In the genomic region with DNA sequence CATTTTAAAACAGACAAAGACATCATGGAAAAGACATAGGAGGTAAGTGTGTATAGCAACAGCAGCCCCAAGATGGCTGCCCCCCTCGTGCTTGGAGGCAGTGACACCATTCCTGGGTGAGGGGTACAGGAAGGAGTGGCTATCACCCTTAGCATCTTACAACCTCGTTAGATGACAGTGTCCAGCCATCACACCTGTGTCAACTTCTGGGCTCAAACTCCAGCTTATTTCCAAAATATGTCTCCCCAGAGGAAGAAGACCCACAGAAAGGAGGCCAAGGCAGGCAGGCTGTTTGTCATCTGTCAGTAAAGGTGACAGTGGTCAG, we compare ENCODE assay signal across 15 cellular contexts. TPM values are rescaled to one million over a fixed set of nuclear protein-coding genes. Genes with fewer than 3 reads are reported as not detected.
DNase-seq lines count a peak whose midpoint lies in the region; ATAC-seq and TF ChIP-seq lines count a peak whose summit lies in the region.
"Had no signal": no experiment of that assay in that cellular context is flagged by ENCODE, and none has a peak within 500 bp of the region (broad histone marks: within the 10 kb centered on the region; RNA-seq: fewer than 3 reads in every experiment).

No MANE protein-coding gene starts in this region.

- DNase-seq in cardiac muscle cell (ENCODE audit: low read depth in 1 of 2, low spot score in 1 of 2) (no peak), left ventricle myocardium superior (no peak), SK-N-MC (ENCODE audit: low read depth, low spot score) (no peak), endodermal cell (no peak), NCI-H526 treated with DMSO at 0.1 percent for 48 hours (lab: John Stamatoyannopoulos, UW) (no peak), NCI-H2107 treated with DMSO at 0.1 percent for 48 hours (lab: John Stamatoyannopoulos, UW; ENCODE audit: unreplicated experiment) (no peak)
- DNase-seq: activated CD8-positive, alpha-beta memory T cell treated with anti-CD3 and anti-CD28 coated beads, Interleukin-2, amount 50 U/mL, for 4 hours; NCI-H2081; stimulated activated CD4-positive, alpha-beta T cell treated with anti-CD3 and anti-CD28 coated beads, Interleukin-2, amount 100 ng/mL, for 48 hours had no signal

- H3K36me3 Mint-ChIP-seq in endodermal cell (ENCODE audit: low read depth) = peaks cover 11% of the 10 kb centered on the region
- H3K36me3 Mint-ChIP-seq in stimulated activated memory B cell treated with anti-CD40 and anti-IgM and Interleukin-4, amounts not matched to agents 10 μg/mL and 1 μg/mL and 100 μg/mL, for 72 hours = peaks cover 56% of the 10 kb centered on the region

- peak overlapping the region; percentile 58 for H3K27ac ChIP-seq in cardiac muscle cell
- H3K27ac ChIP-seq in SK-N-MC = peak overlapping the region; percentile 46; the same call in 1 of the 2 replicates
- H3K27ac ChIP-seq in endodermal cell (ENCODE audit: low read depth, low read length) = no peak overlapping the region
- H3K27ac ChIP-seq: SJSA1 had no signal

- H3K4me1 ChIP-seq in cardiac muscle cell (ENCODE audit: low read depth) (peaks cover 46% of the 10 kb centered on the region), endodermal cell (ENCODE audit: control insufficient read depth, insufficient read depth, low read length) (peaks cover 11% of the 10 kb centered on the region)

- TF ChIP-seq CTCF in cardiac muscle cell (IDR thresholded peaks at IDR 0.05; ENCODE audit: low read depth, low read length) (no peak), endodermal cell (conservative IDR thresholded peaks at IDR 0.05) (no peak)

- peaks cover 40% of the 10 kb centered on the region for H3K4me1 Mint-ChIP-seq in endodermal cell
- peaks cover 91% of the 10 kb centered on the region for H3K4me1 Mint-ChIP-seq in stimulated activated memory B cell treated with anti-CD40 and anti-IgM and Interleukin-4, amounts not matched to agents 10 μg/mL and 1 μg/mL and 100 μg/mL, for 72 hours

- H3K4me3 Mint-ChIP-seq in endodermal cell = no peak overlapping the region
- H3K4me3 Mint-ChIP-seq in stimulated activated memory B cell treated with anti-CD40 and anti-IgM and Interleukin-4, amounts not matched to agents 10 μg/mL and 1 μg/mL and 100 μg/mL, for 72 hours = peak overlapping the region; percentile 45

- H3K36me3 ChIP-seq in cardiac muscle cell (no peaks in the 10 kb centered on the region), SK-N-MC (ENCODE audit: insufficient read depth, low read length) (peaks cover 18% of the 10 kb centered on the region), endodermal cell (ENCODE audit: control insufficient read depth, insufficient read depth, low read length) (peaks cover 4% of the 10 kb centered on the region)

- H3K9ac ChIP-seq in SK-N-MC (ENCODE audit: insufficient read length) (no peak overlapping the region), endodermal cell (ENCODE audit: extremely low read depth, low read length, poor library complexity, severe bottlenecking) (no peak overlapping the region)

- ATAC-seq in left ventricle myocardium superior = no peak
- ATAC-seq in stimulated activated memory B cell treated with anti-CD40 and anti-IgM and Interleukin-4, amounts not matched to agents 10 μg/mL and 1 μg/mL and 100 μg/mL, for 72 hours = no peak
- no peak for ATAC-seq in GM19035 (IDR thresholded peaks at IDR 0.05; ENCODE audit: unreplicated experiment)

- intact Hi-C loops in left ventricle myocardium superior (cut with micrococcal nuclease) = no loop called here

- peak overlapping the region; percentile 27 for H3K27ac Mint-ChIP-seq in endodermal cell
- H3K27ac Mint-ChIP-seq in stimulated activated memory B cell treated with anti-CD40 and anti-IgM and Interleukin-4, amounts not matched to agents 10 μg/mL and 1 μg/mL and 100 μg/mL, for 72 hours = peak overlapping the region; percentile 94

- H3K27me3 Mint-ChIP-seq in endodermal cell (ENCODE audit: insufficient read depth) = no peaks in the 10 kb centered on the region
- H3K27me3 Mint-ChIP-seq in stimulated activated memory B cell treated with anti-CD40 and anti-IgM and Interleukin-4, amounts not matched to agents 10 μg/mL and 1 μg/mL and 100 μg/mL, for 72 hours = no peaks in the 10 kb centered on the region

- H3K27me3 ChIP-seq in cardiac muscle cell (no peaks in the 10 kb centered on the region), endodermal cell (ENCODE audit: control insufficient read depth, insufficient read depth, low read length, poor library complexity, severe bottlenecking) (no peaks in the 10 kb centered on the region)
- H3K27me3 ChIP-seq: SJSA1 had no signal

- H3K9me3 ChIP-seq in cardiac muscle cell (ENCODE audit: low read depth) (no peaks in the 10 kb centered on the region), SK-N-MC (ENCODE audit: low read depth, low read length) (no peaks in the 10 kb centered on the region), endodermal cell (ENCODE audit: control insufficient read depth, low read length) (no peaks in the 10 kb centered on the region)
- H3K9me3 ChIP-seq: SJSA1 had no signal

- no peaks in the 10 kb centered on the region for H3K9me3 Mint-ChIP-seq in endodermal cell
- H3K9me3 Mint-ChIP-seq in stimulated activated memory B cell treated with anti-CD40 and anti-IgM and Interleukin-4, amounts not matched to agents 10 μg/mL and 1 μg/mL and 100 μg/mL, for 72 hours = peaks cover 3% of the 10 kb centered on the region

- 80 to 100% methylated on average over 2 of the region's 2 CpGs for WGBS in endodermal cell (ENCODE audit: insufficient coverage in 1 of 2, insufficient read length in 1 of 2), 2 experiments

- H3K4me3 ChIP-seq in cardiac muscle cell (no peak overlapping the region), SK-N-MC (no peak overlapping the region), endodermal cell (ENCODE audit: low read length) (no peak overlapping the region)
- H3K4me3 ChIP-seq: SJSA1 had no signal

RNA-seq across cellular contexts. Expression of a gene that starts 27.5 kb away (rescaled TPM):
- total RNA-seq in cardiac muscle cell (22.4 and 37.8 TPM in 2 replicates), left ventricle myocardium superior (81.2 TPM), endodermal cell (10 to 100 TPM; 35.1 to 43.8 TPM)
- 38.8 and 42.6 TPM in 2 replicates for polyA plus RNA-seq in cardiac muscle cell
- polyA plus RNA-seq in endodermal cell (2013, experiment 1 of 2) = 42.0 TPM
- polyA plus RNA-seq in endodermal cell (2013, experiment 2 of 2) = 38.7 TPM

RNA-seq across cellular contexts. Expression of a gene that starts 51.7 kb away (rescaled TPM):
- total RNA-seq in cardiac muscle cell = not detected in 2 replicates
- polyA plus RNA-seq in cardiac muscle cell = not detected in 2 replicates
- not detected for total RNA-seq in left ventricle myocardium superior
- total RNA-seq in endodermal cell = under 1 TPM in 1 of 2 donors, not detected in 1; 0.27 TPM
- not detected for polyA plus RNA-seq in endodermal cell (2013, experiment 1 of 2)
- polyA plus RNA-seq in endodermal cell (2013, experiment 2 of 2) = not detected
- total RNA-seq: A673, MCF 10A, SJSA1 had no signal
- polyA plus RNA-seq: adipose tissue had no signal

RNA-seq across cellular contexts. Expression of a gene that starts 52.0 kb away (rescaled TPM):
- total RNA-seq in cardiac muscle cell (5.8 and 9.2 TPM in 2 replicates), left ventricle myocardium superior (4.3 TPM), endodermal cell (1 to 10 TPM; 7.9 TPM)
- 5.1 and 7.6 TPM in 2 replicates for polyA plus RNA-seq in cardiac muscle cell
- 7.0 TPM for polyA plus RNA-seq in endodermal cell (2013, experiment 1 of 2)
- polyA plus RNA-seq in endodermal cell (2013, experiment 2 of 2) = 7.9 TPM
